ENCODE assay signal across 12 cellular contexts in the genomic region with DNA sequence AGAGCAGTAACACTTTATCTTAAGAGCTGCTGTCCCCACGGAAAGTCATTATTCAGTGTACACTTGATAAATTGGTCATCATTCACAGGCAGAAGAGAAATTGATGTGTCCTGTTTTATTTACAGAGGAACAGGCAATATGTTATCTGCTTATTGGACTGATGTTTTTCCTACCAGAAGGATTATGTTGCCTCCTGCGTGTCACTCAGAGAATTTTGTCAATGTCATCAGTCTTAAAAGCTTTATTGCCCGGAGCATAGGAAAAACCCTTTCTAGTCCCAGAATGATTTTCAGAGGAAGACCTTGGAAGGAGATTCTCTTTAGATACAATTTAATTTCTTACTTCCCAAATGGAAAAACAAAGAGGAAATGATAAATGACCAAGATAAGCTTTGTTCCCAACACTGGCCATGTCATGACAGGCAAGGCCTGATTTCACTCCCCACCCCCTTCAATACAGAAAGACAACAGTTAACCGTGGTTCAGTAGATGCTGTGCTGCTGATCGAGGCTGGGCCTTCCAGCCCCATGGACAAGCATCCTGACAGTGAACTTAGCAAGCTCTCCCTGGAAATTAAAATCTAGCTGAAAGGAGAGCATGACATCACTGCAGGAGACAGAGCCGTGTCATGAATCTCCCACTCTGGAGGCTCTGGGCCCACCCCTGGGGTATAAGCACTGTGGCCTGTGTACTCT.
"Had no signal": no experiment of that assay in that cellular context is flagged by ENCODE, and none has a peak within 500 bp of the region (broad histone marks: within the 10 kb centered on the region; RNA-seq: fewer than 3 reads in every experiment).

No MANE protein-coding gene starts in this region.

- H3K27ac ChIP-seq: cardiac muscle cell, heart left ventricle, prostate gland, right lobe of liver, stomach, thoracic aorta had no signal

- H3K4me3 ChIP-seq: cardiac muscle cell, heart left ventricle, prostate gland, right lobe of liver, stomach, thoracic aorta had no signal

- DNase-seq: activated CD4-positive, alpha-beta T cell treated with anti-CD3 and anti-CD28 coated beads for 1 hour; activated gamma-delta T cell treated with Interleukin-2 at 50 U/mL for 16 hours; foreskin melanocyte; heart left ventricle; left ventricle myocardium superior; nucleus accumbens; right lobe of liver; Right ventricle myocardium superior; stomach had no signal

- ATAC-seq: heart left ventricle, left ventricle myocardium superior, right lobe of liver had no signal

- H3K9me3 ChIP-seq: heart left ventricle, prostate gland, right lobe of liver, stomach, thoracic aorta had no signal

- H3K27me3 ChIP-seq: cardiac muscle cell, heart left ventricle, right lobe of liver had no signal

- H3K4me1 ChIP-seq: prostate gland, right lobe of liver had no signal

- H3K36me3 ChIP-seq: cardiac muscle cell, heart left ventricle, prostate gland, right lobe of liver, stomach, thoracic aorta had no signal
